Comparison of ENCODE assay signal across 25 cellular contexts in the genomic region with DNA sequence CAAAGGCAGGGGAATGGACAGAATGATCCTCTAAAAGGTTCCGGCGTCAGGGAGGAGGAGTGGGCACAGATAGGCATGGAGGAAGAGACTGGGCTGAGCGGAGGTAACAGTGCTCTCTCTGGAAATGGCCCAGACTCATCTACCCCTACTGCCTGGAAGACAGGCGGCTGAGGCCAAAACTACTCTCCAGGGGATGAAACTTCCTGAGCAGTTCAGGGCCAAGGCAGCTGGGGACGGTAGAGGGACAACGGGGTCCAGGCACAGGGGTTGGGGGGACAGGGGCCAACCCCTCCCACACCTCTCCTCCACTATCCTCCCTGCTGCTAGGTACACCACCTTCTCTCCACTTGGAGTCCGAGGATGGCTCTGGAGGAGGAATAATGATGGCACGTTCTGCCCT.
A peak's percentile ranks its signal among the peaks of the same experiment; 100 is the strongest.
DNase-seq lines count a peak whose midpoint lies in the region; ATAC-seq and TF ChIP-seq lines count a peak whose summit lies in the region.
"Had no signal": no experiment of that assay in that cellular context is flagged by ENCODE, and none has a peak within 500 bp of the region (broad histone marks: within the 10 kb centered on the region; RNA-seq: fewer than 3 reads in every experiment).

No MANE protein-coding gene starts in this region.

- no peak overlapping the region for H3K4me3 Mint-ChIP-seq in stimulated activated effector memory CD8-positive, alpha-beta T cell treated with anti-CD3 and anti-CD28 coated beads, Interleukin-12 subunit alpha, Interleukin-12 subunit beta, amount 100 ng/mL, for 72 hours
- H3K4me3 Mint-ChIP-seq in activated T-cell treated with anti-CD3 and anti-CD28 coated beads, Interleukin-2, amount 50 U/mL, for 4 hours, result no peak overlapping the region
- H3K4me3 Mint-ChIP-seq: endodermal cell; IgD-negative memory B cell; naive thymus-derived CD4-positive, alpha-beta T cell; T-helper 2 cell treated with Interferon-gamma antibody and Interleukin-4, amounts not matched to agents 5 μg/mL and 100 μg/mL, for 36 hours had no signal

- DNase-seq in H7, result peak; percentile 49
- no peak for DNase-seq in testis
- no peak for DNase-seq in stimulated activated effector memory CD8-positive, alpha-beta T cell treated with anti-CD3 and anti-CD28 coated beads, Interleukin-12 subunit alpha, Interleukin-12 subunit beta, amount 100 ng/mL, for 72 hours (ENCODE audit: low spot score in 2 of 2)
- DNase-seq in activated T-cell treated with anti-CD3 and anti-CD28 coated beads, Interleukin-2, amount 50 U/mL, for 4 hours, result no peak
- DNase-seq: activated gamma-delta T cell treated with Interleukin-2 at 50 U/mL for 16 hours; central memory CD4-positive, alpha-beta T cell; DMS 273 treated with DMSO at 0.1 percent for 48 hours; endodermal cell; head of caudate nucleus; naive thymus-derived CD4-positive, alpha-beta T cell; NCI-H1436; NCI-H524 treated with DMSO at 0.1 percent for 48 hours; SK-N-SH; stimulated activated CD4-positive, alpha-beta T cell treated with anti-CD3 and anti-CD28 coated beads, Interleukin-1b, Interleukin-23, amount 100 ng/mL, for 48 hours; stimulated activated naive CD4-positive, alpha-beta T cell had no signal

- peaks cover 2% of the 10 kb centered on the region for H3K4me1 Mint-ChIP-seq in stimulated activated effector memory CD8-positive, alpha-beta T cell treated with anti-CD3 and anti-CD28 coated beads, Interleukin-12 subunit alpha, Interleukin-12 subunit beta, amount 100 ng/mL, for 72 hours
- no peaks in the 10 kb centered on the region for H3K4me1 Mint-ChIP-seq in activated T-cell treated with anti-CD3 and anti-CD28 coated beads, Interleukin-2, amount 50 U/mL, for 4 hours (ENCODE audit: low read depth)
- H3K4me1 Mint-ChIP-seq: IgD-negative memory B cell had no signal

- 74 to 75% methylated on average over 8 of the region's 8 CpGs for WGBS in esophagus, 2 donors
- WGBS in testis, 2 donors, result 57 to 68% methylated on average over 8 of the region's 8 CpGs

- no peaks in the 10 kb centered on the region for H3K9me3 ChIP-seq in esophagus (ENCODE audit: control insufficient read depth in 2 of 2, insufficient read depth in 1 of 2, low read depth in 1 of 2, low read length in 1 of 2)
- H3K9me3 ChIP-seq in muscle layer of colon (ENCODE audit: low read length), result no peaks in the 10 kb centered on the region
- H3K9me3 ChIP-seq in testis, result no peaks in the 10 kb centered on the region
- H3K9me3 ChIP-seq: SK-N-SH had no signal

- H3K27me3 ChIP-seq in H7 (ENCODE audit: control insufficient read depth, insufficient read depth, low read length) (peaks cover 2% of the 10 kb centered on the region), esophagus (ENCODE audit: control insufficient read depth in 1 of 2, insufficient read depth in 2 of 2, low read length in 2 of 2) (no peaks in the 10 kb centered on the region), muscle layer of colon (ENCODE audit: control insufficient read depth in 1 of 2, insufficient read depth in 2 of 2, low read length in 2 of 2) (no peaks in the 10 kb centered on the region), testis (no peaks in the 10 kb centered on the region)

- no peaks in the 10 kb centered on the region for H3K36me3 Mint-ChIP-seq in stimulated activated effector memory CD8-positive, alpha-beta T cell treated with anti-CD3 and anti-CD28 coated beads, Interleukin-12 subunit alpha, Interleukin-12 subunit beta, amount 100 ng/mL, for 72 hours
- H3K36me3 Mint-ChIP-seq in activated T-cell treated with anti-CD3 and anti-CD28 coated beads, Interleukin-2, amount 50 U/mL, for 4 hours (ENCODE audit: insufficient read depth), result no peaks in the 10 kb centered on the region
- H3K36me3 Mint-ChIP-seq: IgD-negative memory B cell; naive thymus-derived CD4-positive, alpha-beta T cell had no signal

- H3K36me3 ChIP-seq in H7 (replicated peaks; ENCODE audit: control insufficient read depth, insufficient read depth, low read length), result no peaks in the 10 kb centered on the region
- no peaks in the 10 kb centered on the region for H3K36me3 ChIP-seq in esophagus (ENCODE audit: control insufficient read depth in 2 of 2, insufficient read depth in 2 of 2, low read length in 1 of 2)
- peaks cover 27% of the 10 kb centered on the region for H3K36me3 ChIP-seq in muscle layer of colon (ENCODE audit: insufficient read depth, low read length)
- H3K36me3 ChIP-seq in testis (ENCODE audit: low read depth, missing control alignments), result no peaks in the 10 kb centered on the region
- H3K36me3 ChIP-seq: WERI-Rb-1 had no signal

- H3K9ac ChIP-seq in muscle layer of colon (ENCODE audit: low read length), result peak overlapping the region; percentile 36
- H3K9ac ChIP-seq: SK-N-SH had no signal

- H3K4me3 ChIP-seq in H7 (ENCODE audit: insufficient read depth, low read depth, low read length), result no peak overlapping the region
- no peak overlapping the region for H3K4me3 ChIP-seq in esophagus (ENCODE audit: low read depth in 1 of 2, low read length in 2 of 2)
- H3K4me3 ChIP-seq in muscle layer of colon (ENCODE audit: low read depth in 1 of 2, low read length in 2 of 2), result no peak overlapping the region
- no peak overlapping the region for H3K4me3 ChIP-seq in testis

- H3K9me3 Mint-ChIP-seq in stimulated activated effector memory CD8-positive, alpha-beta T cell treated with anti-CD3 and anti-CD28 coated beads, Interleukin-12 subunit alpha, Interleukin-12 subunit beta, amount 100 ng/mL, for 72 hours, result no peaks in the 10 kb centered on the region
- no peaks in the 10 kb centered on the region for H3K9me3 Mint-ChIP-seq in activated T-cell treated with anti-CD3 and anti-CD28 coated beads, Interleukin-2, amount 50 U/mL, for 4 hours
- H3K9me3 Mint-ChIP-seq: endodermal cell; naive thymus-derived CD4-positive, alpha-beta T cell; T-helper 2 cell treated with Interferon-gamma antibody and Interleukin-4, amounts not matched to agents 5 μg/mL and 100 μg/mL, for 36 hours had no signal

- TF ChIP-seq POLR2A in testis (IDR thresholded peaks at IDR 0.05), result no peak

- TF ChIP-seq CTCF in testis (IDR thresholded peaks at IDR 0.05), result no peak

- no peak for ATAC-seq in stimulated activated effector memory CD8-positive, alpha-beta T cell treated with anti-CD3 and anti-CD28 coated beads, Interleukin-12 subunit alpha, Interleukin-12 subunit beta, amount 100 ng/mL, for 72 hours
- ATAC-seq in GM18858 (IDR thresholded peaks at IDR 0.05; ENCODE audit: unreplicated experiment), result no peak
- ATAC-seq in HG02970 (IDR thresholded peaks at IDR 0.05; ENCODE audit: low FRiP score, unreplicated experiment), result no peak
- ATAC-seq in activated T-cell treated with anti-CD3 and anti-CD28 coated beads, Interleukin-2, amount 50 U/mL, for 4 hours, result no peak
- ATAC-seq: naive thymus-derived CD4-positive, alpha-beta T cell; sciatic nerve had no signal

- H3K27ac Mint-ChIP-seq in stimulated activated effector memory CD8-positive, alpha-beta T cell treated with anti-CD3 and anti-CD28 coated beads, Interleukin-12 subunit alpha, Interleukin-12 subunit beta, amount 100 ng/mL, for 72 hours, result no peak overlapping the region
- H3K27ac Mint-ChIP-seq: endodermal cell; IgD-negative memory B cell; naive thymus-derived CD4-positive, alpha-beta T cell; T-helper 2 cell treated with Interferon-gamma antibody and Interleukin-4, amounts not matched to agents 5 μg/mL and 100 μg/mL, for 36 hours had no signal

- peaks cover 10 to 40% of the 10 kb centered on the region in 2 donors for H3K4me1 ChIP-seq in esophagus (ENCODE audit: control insufficient read depth in 2 of 2, insufficient read depth in 2 of 2, low read length in 1 of 2)
- peaks cover 99% of the 10 kb centered on the region for H3K4me1 ChIP-seq in muscle layer of colon (ENCODE audit: insufficient read depth, low read length)
- H3K4me1 ChIP-seq in testis, result peaks cover 92% of the 10 kb centered on the region

- peaks cover 34% of the 10 kb centered on the region for H3K27me3 Mint-ChIP-seq in activated T-cell treated with anti-CD3 and anti-CD28 coated beads, Interleukin-2, amount 50 U/mL, for 4 hours (ENCODE audit: low read depth)

- intact Hi-C loops in testis (cut with DNase I; ENCODE audit: low total_unique reads), result loop anchor here (10.0 kb wide), 1 partner anchor 76 kb away; no protein-coding TSS in a partner anchor

- H3K27ac ChIP-seq in esophagus (ENCODE audit: low read depth in 2 of 2, low read length in 1 of 2), result peak overlapping the region; percentile 63 to 89
- H3K27ac ChIP-seq in muscle layer of colon (ENCODE audit: low read depth, low read length), result peak overlapping the region; percentile 76
- peak overlapping the region; percentile 58 to 88 for H3K27ac ChIP-seq in testis
- H3K27ac ChIP-seq: C4-2B, HL-60, WERI-Rb-1 had no signal
